ENCODE assay signal across 8 cellular contexts in genomic region chr1:2585318-2586092, GRCh38. TPM values are rescaled to one million over a fixed set of nuclear protein-coding genes. Genes with fewer than 3 reads are reported as not detected.
DNase-seq lines count a peak whose midpoint lies in the region; ATAC-seq, FAIRE-seq and TF ChIP-seq lines count a peak whose summit lies in the region.

No MANE protein-coding gene starts in this region.

- TF ChIP-seq POLR2A in thyroid gland (IDR thresholded peaks at IDR 0.05), result peak in 1 of 2 donors; percentile 68

- H3K4me3 ChIP-seq in RWPE2 (ENCODE audit: severe bottlenecking) (peak overlapping the region; percentile 50), neutrophil (ENCODE audit: low read depth in 1 of 2, low read length in 1 of 2) (peak overlapping the region; percentile 86 to 88), thyroid gland (replicated peaks in 1 of 3) (peak overlapping the region; percentile 40 to 84 (median 77))

- TF ChIP-seq CTCF in 22Rv1 (IDR thresholded peaks at IDR 0.05) (no peak), RWPE2 (IDR thresholded peaks at IDR 0.05; ENCODE audit: poor library complexity, severe bottlenecking) (no peak), neutrophil (IDR thresholded peaks at IDR 0.05) (peak; percentile 26), thyroid gland (IDR thresholded peaks at IDR 0.05) (no peak)

- 1% methylated on average over 18 to 28 of the region's 28 CpGs for WGBS in thyroid gland, 2 donors

- H3K27ac ChIP-seq in 22Rv1 (peak overlapping the region; percentile 84), RWPE2 (ENCODE audit: poor library complexity, severe bottlenecking) (peak overlapping the region; percentile 57), neutrophil (peak overlapping the region; percentile 100), thyroid gland (peak overlapping the region; percentile 92 to 98 (median 98))

- intact Hi-C loops in thyroid gland (cut with DNase I), result loop anchor here (5.0 kb wide), 1 partner anchor 38 kb away; no protein-coding TSS in a partner anchor

- peak; percentile 41 for ATAC-seq in GM18502 (IDR thresholded peaks at IDR 0.05; ENCODE audit: poor library complexity, unreplicated experiment)
- peak; percentile 46 for ATAC-seq in HG03196 (IDR thresholded peaks at IDR 0.05; ENCODE audit: unreplicated experiment)
- ATAC-seq in RWPE2 (ENCODE audit: low read depth), result 0 out of 3 replicates have a peak, but pooled peaks have one; percentile 3

- H3K4me1 ChIP-seq in RWPE2 (ENCODE audit: insufficient read depth, poor library complexity, severe bottlenecking), result no peaks in the 10 kb centered on the region
- H3K4me1 ChIP-seq in neutrophil (ENCODE audit: control insufficient read depth in 1 of 2, insufficient read depth in 1 of 2, low read depth in 1 of 2, low read length in 1 of 2), result peaks cover 40% of the 10 kb centered on the region in 2 experiments
- H3K4me1 ChIP-seq in thyroid gland, result peaks cover 25 to 35% of the 10 kb centered on the region in 2 donors

- no peak for DNase-seq in RWPE2 (ENCODE audit: low spot score)
- DNase-seq in activated gamma-delta T cell treated with Interleukin-2 at 50 U/mL for 16 hours, result peak; percentile 66
- peak; percentile 56 to 64 for DNase-seq in frontal cortex (ENCODE audit: low spot score in 2 of 2)
- peak; percentile 61 to 70 for DNase-seq in thyroid gland

- H3K36me3 ChIP-seq in RWPE2 (ENCODE audit: low read depth), result no peaks in the 10 kb centered on the region
- no peaks in the 10 kb centered on the region for H3K36me3 ChIP-seq in neutrophil
- no peaks in the 10 kb centered on the region for H3K36me3 ChIP-seq in thyroid gland

- H3K9me3 ChIP-seq in RWPE2 (ENCODE audit: severe bottlenecking) (no peaks in the 10 kb centered on the region), neutrophil (no peaks in the 10 kb centered on the region), thyroid gland (no peaks in the 10 kb centered on the region)

- no peak for FAIRE-seq in frontal cortex (lab: Jason Lieb, UNC)

- H3K27me3 ChIP-seq in RWPE2 (ENCODE audit: insufficient read depth, poor library complexity, severe bottlenecking), result no peaks in the 10 kb centered on the region
- H3K27me3 ChIP-seq in neutrophil, result peaks cover 48% of the 10 kb centered on the region
- no peaks in the 10 kb centered on the region for H3K27me3 ChIP-seq in thyroid gland

RNA-seq across cellular contexts. Expression of gene PRXL2B, which starts 1.1 kb away (rescaled TPM):
- total RNA-seq in frontal cortex (12.6 TPM), thyroid gland (10 to 100 TPM; 14.6 to 24.7 (median 18.0) TPM)

RNA-seq across cellular contexts. Expression of gene TNFRSF14, which starts 29.3 kb away (rescaled TPM):
- 2.4 TPM for total RNA-seq in frontal cortex
- 10 to 100 TPM; 36.3 to 47.5 (median 46.7) TPM for total RNA-seq in thyroid gland

RNA-seq across cellular contexts. Expression of gene MMEL1, which starts 47.3 kb away (rescaled TPM):
- total RNA-seq in frontal cortex (7.3 TPM), thyroid gland (1 to 10 TPM in 2 of 4 donors, under 1 TPM in 1, not detected in 1; 0.98 to 2.5 (median 2.0) TPM)

RNA-seq across cellular contexts. Expression of gene HES5, which starts 55.4 kb away (rescaled TPM):
- total RNA-seq in frontal cortex, result 41.2 TPM
- total RNA-seq in thyroid gland, result not detected

RNA-seq across cellular contexts. Expression of gene PANK4, which starts 59.1 kb away (rescaled TPM):
- 32.6 TPM for total RNA-seq in frontal cortex
- 10 to 100 TPM; 29.3 to 39.9 (median 38.0) TPM for total RNA-seq in thyroid gland

Comparison
In these comparisons a context has a peak if more than half of its experiments do, and no peak if none do; other contexts are left out.
1. RNA of gene TNFRSF14, which starts 29.3 kb away (total RNA-seq): 36.3 to 47.5 TPM in thyroid gland; 2.4 TPM in frontal cortex (single experiment); every median in the first group is over 10 times any median in the second.
2. Peak in every context shown above with its lines, with median percentiles within 50 percentile points of each other: H3K27ac ChIP-seq, ATAC-seq and H3K4me3 ChIP-seq.